In the genomic region with DNA sequence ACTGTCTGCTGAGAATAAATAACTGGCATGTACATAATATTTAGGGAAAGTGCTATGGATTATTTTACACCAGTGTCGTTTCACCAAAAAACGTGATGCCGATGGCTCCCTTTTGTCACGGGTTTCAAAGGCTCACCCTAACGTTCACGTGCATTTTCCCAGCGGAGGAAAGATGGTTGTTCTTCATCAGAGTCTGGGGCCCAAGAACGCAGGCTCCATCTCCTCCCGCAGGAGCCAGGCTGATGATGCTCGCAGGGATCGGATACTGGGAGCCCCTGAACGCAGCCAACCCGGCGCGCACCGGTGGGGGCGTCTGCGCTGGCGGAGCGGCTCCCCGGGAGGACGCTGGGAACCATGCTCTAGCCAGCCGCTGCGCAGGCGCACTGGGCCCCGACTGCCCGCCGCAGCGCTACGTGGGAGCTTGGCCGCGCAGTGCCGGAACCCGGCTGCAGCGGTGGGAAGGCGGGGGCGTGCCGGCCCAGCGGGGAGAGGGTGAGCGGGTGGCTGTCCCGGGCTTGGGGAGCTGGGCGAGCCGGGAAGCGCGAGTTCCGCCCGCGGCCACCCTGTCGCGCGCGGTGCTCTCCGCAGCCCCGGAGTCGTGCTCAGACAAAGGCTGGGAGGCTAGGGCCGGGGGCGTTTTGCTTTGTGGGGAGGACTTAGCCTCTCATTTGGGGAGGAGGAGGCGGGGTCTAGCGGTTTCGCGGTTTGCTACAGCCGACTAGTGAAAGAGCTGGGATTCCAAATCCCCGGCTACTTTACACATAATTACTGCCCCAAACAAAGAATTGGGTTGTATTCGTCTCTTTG, we compare ENCODE assay signal across 8 cellular contexts. TPM values are rescaled to one million over a fixed set of nuclear protein-coding genes. Genes with fewer than 3 reads are reported as not detected.
A peak's percentile ranks its signal among the peaks of the same experiment; 100 is the strongest.
DNase-seq lines count a peak whose midpoint lies in the region; ATAC-seq and TF ChIP-seq lines count a peak whose summit lies in the region.

A gene (plus strand): TSS at position 793 of the 807 bp plus-strand sequence. CDS start 486 bp downstream, outside the sequence.

- peaks cover 35% of the 10 kb centered on the region for H3K4me1 Mint-ChIP-seq in activated T-helper 1 cell treated with anti-CD3 and anti-CD28 coated beads, Interleukin-12 subunit alpha, Interleukin-12 subunit beta, Interleukin-2, Interleukin-4 antibody, amounts not matched to agents 30 ng/mL and 10 ng/mL and 1 ng/mL, durations not matched to agents 14 hours and 24 hours and 36 hours (ENCODE audit: low read depth)
- peaks cover 14 to 30% (median 25%) of the 10 kb centered on the region in 7 donors for H3K4me1 Mint-ChIP-seq in naive thymus-derived CD4-positive, alpha-beta T cell
- peaks cover 21% of the 10 kb centered on the region for H3K4me1 Mint-ChIP-seq in stimulated activated effector memory CD8-positive, alpha-beta T cell treated with anti-CD3 and anti-CD28 coated beads, Interleukin-12 subunit alpha, Interleukin-12 subunit beta, amount 100 ng/mL, for 72 hours

- H3K9me3 ChIP-seq in KOPT-K1 (ENCODE audit: insufficient read depth, low read length, poor library complexity, severe bottlenecking) (peaks cover 47% of the 10 kb centered on the region), Panc1 (ENCODE audit: control insufficient read depth, insufficient read depth, low read depth, low read length) (peaks cover 32% of the 10 kb centered on the region; the same call in 1 of the 2 replicates), fibroblast of lung (ENCODE audit: control insufficient read depth, insufficient read depth, low read depth, low read length) (no peaks in the 10 kb centered on the region)
- peaks cover 0 to 21% (median 0%) of the 10 kb centered on the region in 3 experiments for H3K9me3 ChIP-seq in naive thymus-derived CD4-positive, alpha-beta T cell (ENCODE audit: control insufficient read depth in 2 of 3, low read length in 3 of 3)

- peak within 1 kb of the TSS; percentile 82 to 86 for H3K4me3 ChIP-seq in Panc1 (ENCODE audit: low read depth in 2 of 2, low read length in 2 of 2)
- H3K4me3 ChIP-seq in fibroblast of lung (replicated peaks in 1 of 4; ENCODE audit: control extremely low read depth in 1 of 4, insufficient read depth in 1 of 4, low read depth in 3 of 4, low read length in 4 of 4) = peak within 1 kb of the TSS; percentile 52 to 90 (median 79)
- peak within 1 kb of the TSS; percentile 90 for H3K4me3 ChIP-seq in naive thymus-derived CD4-positive, alpha-beta T cell (ENCODE audit: low read length)

- POLR2A ChIA-PET in Panc1 (lab: Charles Lee) = no interaction called here
- POLR2A ChIA-PET in naive thymus-derived CD4-positive, alpha-beta T cell (lab: Charles Lee) = interaction anchor here (0.6 to 1.4 kb wide), 6 partner anchors 54 to 410 kb away, joined by 3 to 6 read pairs (median 4); a partner anchor contains a TSS

- peaks cover 43% of the 10 kb centered on the region for H3K36me3 Mint-ChIP-seq in activated T-helper 1 cell treated with anti-CD3 and anti-CD28 coated beads, Interleukin-12 subunit alpha, Interleukin-12 subunit beta, Interleukin-2, Interleukin-4 antibody, amounts not matched to agents 30 ng/mL and 10 ng/mL and 1 ng/mL, durations not matched to agents 14 hours and 24 hours and 36 hours (ENCODE audit: low read depth)
- peaks cover 26 to 56% (median 45%) of the 10 kb centered on the region in 5 donors for H3K36me3 Mint-ChIP-seq in naive thymus-derived CD4-positive, alpha-beta T cell
- H3K36me3 Mint-ChIP-seq in stimulated activated effector memory CD8-positive, alpha-beta T cell treated with anti-CD3 and anti-CD28 coated beads, Interleukin-12 subunit alpha, Interleukin-12 subunit beta, amount 100 ng/mL, for 72 hours = peaks cover 32% of the 10 kb centered on the region

- peak within 1 kb of the TSS; percentile 71 for H3K9ac ChIP-seq in fibroblast of lung (ENCODE audit: insufficient read depth, low read length)

- peak within 1 kb of the TSS; percentile 72 for H3K4me2 ChIP-seq in fibroblast of lung (ENCODE audit: extremely low read depth, insufficient read depth, low read length)

- H4K20me1 ChIP-seq in fibroblast of lung (ENCODE audit: control insufficient read depth, extremely low read depth, insufficient read depth, low read length) = no peaks in the 10 kb centered on the region

- peak within 1 kb of the TSS; percentile 64 for H3K27ac ChIP-seq in KOPT-K1 (ENCODE audit: low read depth, low read length, poor library complexity, severe bottlenecking)
- H3K27ac ChIP-seq in Panc1 (ENCODE audit: low read length) = peak within 1 kb of the TSS; percentile 96
- H3K27ac ChIP-seq in fibroblast of lung (ENCODE audit: insufficient read depth, low read length) = peak within 1 kb of the TSS; percentile 57
- H3K27ac ChIP-seq in naive thymus-derived CD4-positive, alpha-beta T cell (ENCODE audit: low read depth, low read length) = peak within 1 kb of the TSS; percentile 65

- no TSS peak for BruUV-seq in Panc1 (replicated peaks; lab: Mats Ljungman, UMichigan)

- DNase-seq in DMS79 (lab: John Stamatoyannopoulos, UW) = peak; percentile 84
- DNase-seq in Panc1 (ENCODE audit: low read depth, low spot score) = peak; percentile 52
- DNase-seq in activated T-helper 1 cell treated with anti-CD3 and anti-CD28 coated beads, Interleukin-12 subunit alpha, Interleukin-12 subunit beta, Interleukin-2, Interleukin-4 antibody, amounts not matched to agents 30 ng/mL and 10 ng/mL and 1 ng/mL, durations not matched to agents 14 hours and 24 hours and 36 hours (ENCODE audit: low spot score) = peak; percentile 86
- peak; percentile 88 to 91 for DNase-seq in fibroblast of lung (ENCODE audit: low read depth in 2 of 2)
- DNase-seq in naive thymus-derived CD4-positive, alpha-beta T cell = peak; percentile 73 to 97 (median 82)
- DNase-seq in stimulated activated effector memory CD8-positive, alpha-beta T cell treated with anti-CD3 and anti-CD28 coated beads, Interleukin-12 subunit alpha, Interleukin-12 subunit beta, amount 100 ng/mL, for 72 hours (ENCODE audit: low spot score in 2 of 2) = peak; percentile 96 to 97

- no peaks in the 10 kb centered on the region for H3K27me3 Mint-ChIP-seq in activated T-helper 1 cell treated with anti-CD3 and anti-CD28 coated beads, Interleukin-12 subunit alpha, Interleukin-12 subunit beta, Interleukin-2, Interleukin-4 antibody, amounts not matched to agents 30 ng/mL and 10 ng/mL and 1 ng/mL, durations not matched to agents 14 hours and 24 hours and 36 hours (ENCODE audit: insufficient read depth)
- no peaks in the 10 kb centered on the region for H3K27me3 Mint-ChIP-seq in naive thymus-derived CD4-positive, alpha-beta T cell

- H3K9me3 Mint-ChIP-seq in activated T-helper 1 cell treated with anti-CD3 and anti-CD28 coated beads, Interleukin-12 subunit alpha, Interleukin-12 subunit beta, Interleukin-2, Interleukin-4 antibody, amounts not matched to agents 30 ng/mL and 10 ng/mL and 1 ng/mL, durations not matched to agents 14 hours and 24 hours and 36 hours = peaks cover 50% of the 10 kb centered on the region
- H3K9me3 Mint-ChIP-seq in naive thymus-derived CD4-positive, alpha-beta T cell = peaks cover 3 to 65% (median 32%) of the 10 kb centered on the region in 11 donors
- peaks cover 20% of the 10 kb centered on the region for H3K9me3 Mint-ChIP-seq in stimulated activated effector memory CD8-positive, alpha-beta T cell treated with anti-CD3 and anti-CD28 coated beads, Interleukin-12 subunit alpha, Interleukin-12 subunit beta, amount 100 ng/mL, for 72 hours

- intact Hi-C loops in Panc1 (cut with micrococcal nuclease; ENCODE audit: unreplicated experiment) = no loop called here
- intact Hi-C loops in activated T-helper 1 cell treated with anti-CD3 and anti-CD28 coated beads, Interleukin-12 subunit alpha, Interleukin-12 subunit beta, Interleukin-2, Interleukin-4 antibody, amounts not matched to agents 30 ng/mL and 10 ng/mL and 1 ng/mL, durations not matched to agents 14 hours and 24 hours and 36 hours (cut with micrococcal nuclease) = loop anchor here (2.0 to 10.0 kb wide), 6 partner anchors 49 to 525 kb away; a partner anchor contains a TSS
- intact Hi-C loops in naive thymus-derived CD4-positive, alpha-beta T cell (cut with micrococcal nuclease) = loop anchor here (1.0 to 5.0 kb wide), 7 partner anchors 27 to 288 kb away; a partner anchor contains a TSS

- peak within 1 kb of the TSS; percentile 97 for H2AFZ ChIP-seq in fibroblast of lung (ENCODE audit: low read length)

- ATAC-seq in GM21723 (IDR thresholded peaks at IDR 0.05; ENCODE audit: unreplicated experiment) = peak; percentile 76
- ATAC-seq in Panc1 = peak; percentile 99
- ATAC-seq in naive thymus-derived CD4-positive, alpha-beta T cell = peak; percentile 91
- ATAC-seq in stimulated activated effector memory CD8-positive, alpha-beta T cell treated with anti-CD3 and anti-CD28 coated beads, Interleukin-12 subunit alpha, Interleukin-12 subunit beta, amount 100 ng/mL, for 72 hours = peak; percentile 80

- H3K36me3 ChIP-seq in KOPT-K1 (ENCODE audit: insufficient read depth, low read length) = peaks cover 4% of the 10 kb centered on the region; the same call in 1 of the 2 replicates
- H3K36me3 ChIP-seq in Panc1 (ENCODE audit: control insufficient read depth, insufficient read depth, low read length) = no peaks in the 10 kb centered on the region
- no peaks in the 10 kb centered on the region for H3K36me3 ChIP-seq in fibroblast of lung (ENCODE audit: control insufficient read depth, insufficient read depth, low read length)
- peaks cover 0 to 8% (median 0%) of the 10 kb centered on the region in 3 experiments for H3K36me3 ChIP-seq in naive thymus-derived CD4-positive, alpha-beta T cell (ENCODE audit: control insufficient read depth in 2 of 3, insufficient read depth in 3 of 3, low read length in 3 of 3)

- in situ Hi-C loops in Panc1 (cut with HindIII; ENCODE audit: low pct_unique_long_range_greater_than_20kb, low sequenced_read_pairs) = no loop called here

- no peaks in the 10 kb centered on the region for H3K79me2 ChIP-seq in fibroblast of lung (ENCODE audit: control insufficient read depth, insufficient read depth, low read length)

- no peaks in the 10 kb centered on the region; the same call in 1 of the 2 replicates for H3K4me1 ChIP-seq in Panc1 (ENCODE audit: control insufficient read depth, insufficient read depth, low read length)
- H3K4me1 ChIP-seq in fibroblast of lung (ENCODE audit: control insufficient read depth, extremely low read depth, insufficient read depth, low read length) = no peaks in the 10 kb centered on the region
- H3K4me1 ChIP-seq in naive thymus-derived CD4-positive, alpha-beta T cell (ENCODE audit: control insufficient read depth in 2 of 2, insufficient read depth in 2 of 2, low read length in 2 of 2) = peaks cover 11 to 19% of the 10 kb centered on the region in 2 donors

- H3K27ac Mint-ChIP-seq in activated T-helper 1 cell treated with anti-CD3 and anti-CD28 coated beads, Interleukin-12 subunit alpha, Interleukin-12 subunit beta, Interleukin-2, Interleukin-4 antibody, amounts not matched to agents 30 ng/mL and 10 ng/mL and 1 ng/mL, durations not matched to agents 14 hours and 24 hours and 36 hours = peak within 1 kb of the TSS; percentile 90
- peak within 1 kb of the TSS; percentile 84 to 94 (median 92) for H3K27ac Mint-ChIP-seq in naive thymus-derived CD4-positive, alpha-beta T cell
- H3K27ac Mint-ChIP-seq in stimulated activated effector memory CD8-positive, alpha-beta T cell treated with anti-CD3 and anti-CD28 coated beads, Interleukin-12 subunit alpha, Interleukin-12 subunit beta, amount 100 ng/mL, for 72 hours = peak within 1 kb of the TSS; percentile 97

- H3K27me3 ChIP-seq in Panc1 (ENCODE audit: control insufficient read depth, insufficient read depth, low read length) = no peaks in the 10 kb centered on the region
- no peaks in the 10 kb centered on the region for H3K27me3 ChIP-seq in fibroblast of lung (ENCODE audit: control insufficient read depth, insufficient read depth, low read length)
- no peaks in the 10 kb centered on the region for H3K27me3 ChIP-seq in naive thymus-derived CD4-positive, alpha-beta T cell (ENCODE audit: control insufficient read depth in 2 of 2, insufficient read depth in 2 of 2, low read length in 2 of 2)

- TF ChIP-seq CTCF in Panc1 (IDR thresholded peaks at IDR 0.05) = no peak; the same call in 1 of the 2 replicates
- no peak for TF ChIP-seq CTCF in fibroblast of lung (conservative IDR thresholded peaks at IDR 0.05 in 1 of 2, IDR thresholded peaks at IDR 0.05 in 1 of 2; ENCODE audit: low read depth in 1 of 2, low read length in 2 of 2)

- peak within 1 kb of the TSS; percentile 84 for H3K4me3 Mint-ChIP-seq in activated T-helper 1 cell treated with anti-CD3 and anti-CD28 coated beads, Interleukin-12 subunit alpha, Interleukin-12 subunit beta, Interleukin-2, Interleukin-4 antibody, amounts not matched to agents 30 ng/mL and 10 ng/mL and 1 ng/mL, durations not matched to agents 14 hours and 24 hours and 36 hours
- H3K4me3 Mint-ChIP-seq in naive thymus-derived CD4-positive, alpha-beta T cell = peak within 1 kb of the TSS; percentile 83 to 96 (median 93)
- H3K4me3 Mint-ChIP-seq in stimulated activated effector memory CD8-positive, alpha-beta T cell treated with anti-CD3 and anti-CD28 coated beads, Interleukin-12 subunit alpha, Interleukin-12 subunit beta, amount 100 ng/mL, for 72 hours = peak within 1 kb of the TSS; percentile 85

- CTCF ChIA-PET in Panc1 (lab: Charles Lee) = interaction anchor here (0.5 to 0.6 kb wide), 2 partner anchors 76 to 176 kb away, joined by 3 read pairs; a partner anchor contains a TSS
- CTCF ChIA-PET in naive thymus-derived CD4-positive, alpha-beta T cell (lab: Charles Lee) = interaction anchor here (0.8 kb wide), 1 partner anchor 10 kb away, joined by 5 read pairs; no protein-coding TSS in a partner anchor

RNA-seq across cellular contexts. Expression of the gene that starts here (rescaled TPM):
- total RNA-seq in Panc1 (2021; ENCODE audit: unreplicated experiment) (11.6 TPM), fibroblast of lung (1.3 and 2.5 TPM in 2 replicates)
- polyA plus RNA-seq in Panc1 (2012; ENCODE audit: insufficient read length) = 4.6 TPM
- 5.1 and 5.8 TPM in 2 replicates for total RNA-seq in activated T-helper 1 cell treated with anti-CD3 and anti-CD28 coated beads, Interleukin-12 subunit alpha, Interleukin-12 subunit beta, Interleukin-2, Interleukin-4 antibody, amounts not matched to agents 30 ng/mL and 10 ng/mL and 1 ng/mL, durations not matched to agents 14 hours and 24 hours and 36 hours
- 2.7 and 3.5 TPM in 2 replicates for polyA plus RNA-seq in fibroblast of lung
- 1.5 and 1.7 TPM in 2 replicates for polyA plus RNA-seq in fibroblast of lung (2012)
- polyA minus RNA-seq in fibroblast of lung (ENCODE audit: low replicate concordance) = 1.0 TPM in 1 of 2 replicates, not detected in the other
- 1 to 10 TPM; 2.2 to 8.3 (median 5.3) TPM for total RNA-seq in naive thymus-derived CD4-positive, alpha-beta T cell
- 1 to 10 TPM; 3.0 to 3.6 TPM for polyA plus RNA-seq in naive thymus-derived CD4-positive, alpha-beta T cell

Comparison
In these comparisons a context has a peak if more than half of its experiments do, and no peak if none do; other contexts are left out.
1. Peak in every context shown above with its lines: DNase-seq, ATAC-seq, H3K4me3 ChIP-seq and H3K27ac ChIP-seq.